Comparison of ENCODE assay signal across 19 cellular contexts in genomic region chr11:62266558-62266957, GRCh38. TPM values are rescaled to one million over a fixed set of nuclear protein-coding genes. Genes with fewer than 3 reads are reported as not detected.
DNase-seq lines count a peak whose midpoint lies in the region; ATAC-seq, FAIRE-seq and TF ChIP-seq lines count a peak whose summit lies in the region.
"Had no signal": no experiment of that assay in that cellular context is flagged by ENCODE, and none has a peak within 500 bp of the region (broad histone marks: within the 10 kb centered on the region; RNA-seq: fewer than 3 reads in every experiment).

No MANE protein-coding gene starts in this region.

- DNase-seq in activated naive CD4-positive, alpha-beta T cell treated with anti-CD3 and anti-CD28 coated beads for 36 hours: peak; percentile 34
- DNase-seq in activated naive CD4-positive, alpha-beta T cell treated with anti-CD3 and anti-CD28 coated beads, Interleukin-2, amount 10 ng/mL, durations not matched to agents 7 days and 5 days: no peak
- DNase-seq in RKO (ENCODE audit: low spot score) (peak; percentile 81), GM12891 (ENCODE audit: insufficient read length, low spot score) (no peak), GM10266 (ENCODE audit: extremely low spot score) (no peak)
- DNase-seq in stimulated activated naive CD8-positive, alpha-beta T cell treated with anti-CD3 and anti-CD28 coated beads, Interleukin-15, amount 100 ng/mL, for 72 hours: no peak
- DNase-seq: activated gamma-delta T cell; DMS79; effector memory CD8-positive, alpha-beta T cell; kidney; NCI-H2171; small intestine; tibial artery; WERI-Rb-1 had no signal

- H3K9me3 Mint-ChIP-seq in activated naive CD4-positive, alpha-beta T cell treated with anti-CD3 and anti-CD28 coated beads for 36 hours: no peaks in the 10 kb centered on the region
- no peaks in the 10 kb centered on the region for H3K9me3 Mint-ChIP-seq in activated naive CD4-positive, alpha-beta T cell treated with anti-CD3 and anti-CD28 coated beads, Interleukin-2, amount 10 ng/mL, durations not matched to agents 7 days and 5 days
- H3K9me3 Mint-ChIP-seq in stimulated activated naive CD8-positive, alpha-beta T cell treated with anti-CD3 and anti-CD28 coated beads, Interleukin-15, amount 100 ng/mL, for 72 hours: no peaks in the 10 kb centered on the region
- H3K9me3 Mint-ChIP-seq: effector memory CD8-positive, alpha-beta T cell had no signal

- no peak for TF ChIP-seq CTCF in GM10266 (IDR thresholded peaks at IDR 0.05; ENCODE audit: control insufficient read depth, insufficient read depth, low read depth, missing control alignments)

- peaks cover 17% of the 10 kb centered on the region for H3K4me1 Mint-ChIP-seq in activated naive CD4-positive, alpha-beta T cell treated with anti-CD3 and anti-CD28 coated beads for 36 hours (ENCODE audit: low read depth)
- no peaks in the 10 kb centered on the region for H3K4me1 Mint-ChIP-seq in activated naive CD4-positive, alpha-beta T cell treated with anti-CD3 and anti-CD28 coated beads, Interleukin-2, amount 10 ng/mL, durations not matched to agents 7 days and 5 days
- H3K4me1 Mint-ChIP-seq in stimulated activated naive CD8-positive, alpha-beta T cell treated with anti-CD3 and anti-CD28 coated beads, Interleukin-15, amount 100 ng/mL, for 72 hours: peaks cover 16% of the 10 kb centered on the region

- peaks cover 8% of the 10 kb centered on the region for H3K27me3 Mint-ChIP-seq in activated naive CD4-positive, alpha-beta T cell treated with anti-CD3 and anti-CD28 coated beads for 36 hours (ENCODE audit: low read depth)
- peaks cover 20% of the 10 kb centered on the region for H3K27me3 Mint-ChIP-seq in activated naive CD4-positive, alpha-beta T cell treated with anti-CD3 and anti-CD28 coated beads, Interleukin-2, amount 10 ng/mL, durations not matched to agents 7 days and 5 days
- peaks cover 19% of the 10 kb centered on the region for H3K27me3 Mint-ChIP-seq in stimulated activated naive CD8-positive, alpha-beta T cell treated with anti-CD3 and anti-CD28 coated beads, Interleukin-15, amount 100 ng/mL, for 72 hours

- no peaks in the 10 kb centered on the region for H3K36me3 Mint-ChIP-seq in activated naive CD4-positive, alpha-beta T cell treated with anti-CD3 and anti-CD28 coated beads for 36 hours (ENCODE audit: low read depth)
- no peaks in the 10 kb centered on the region for H3K36me3 Mint-ChIP-seq in activated naive CD4-positive, alpha-beta T cell treated with anti-CD3 and anti-CD28 coated beads, Interleukin-2, amount 10 ng/mL, durations not matched to agents 7 days and 5 days

- ATAC-seq in esophagus mucosa (peak; percentile 84), GM21381 (IDR thresholded peaks at IDR 0.05; ENCODE audit: unreplicated experiment) (no peak)
- peak; percentile 91 for ATAC-seq in stimulated activated naive CD8-positive, alpha-beta T cell treated with anti-CD3 and anti-CD28 coated beads, Interleukin-15, amount 100 ng/mL, for 72 hours
- ATAC-seq: effector memory CD8-positive, alpha-beta T cell; GM12878 had no signal

- TF ChIP-seq POLR2A in GM12891 (IDR thresholded peaks at IDR 0.05; ENCODE audit: low read depth, low read length): no peak

- no peak overlapping the region for H3K4me3 Mint-ChIP-seq in activated naive CD4-positive, alpha-beta T cell treated with anti-CD3 and anti-CD28 coated beads for 36 hours
- no peak overlapping the region for H3K4me3 Mint-ChIP-seq in activated naive CD4-positive, alpha-beta T cell treated with anti-CD3 and anti-CD28 coated beads, Interleukin-2, amount 10 ng/mL, durations not matched to agents 7 days and 5 days
- no peak overlapping the region for H3K4me3 Mint-ChIP-seq in stimulated activated naive CD8-positive, alpha-beta T cell treated with anti-CD3 and anti-CD28 coated beads, Interleukin-15, amount 100 ng/mL, for 72 hours
- H3K4me3 Mint-ChIP-seq: effector memory CD8-positive, alpha-beta T cell had no signal

- FAIRE-seq in GM12891 (lab: Jason Lieb, UNC): no peak
- FAIRE-seq: GM12878, kidney, small intestine had no signal

- CTCF ChIA-PET in activated naive CD4-positive, alpha-beta T cell treated with anti-CD3 and anti-CD28 coated beads for 36 hours (lab: Charles Lee): interaction anchor here (1.6 kb wide), 1 partner anchor 95 kb away, joined by 3 read pairs; no protein-coding TSS in a partner anchor
- CTCF ChIA-PET in activated naive CD4-positive, alpha-beta T cell treated with anti-CD3 and anti-CD28 coated beads, Interleukin-2, amount 10 ng/mL, durations not matched to agents 7 days and 5 days (lab: Charles Lee): no interaction called here

- H3K27ac Mint-ChIP-seq in activated naive CD4-positive, alpha-beta T cell treated with anti-CD3 and anti-CD28 coated beads for 36 hours: no peak overlapping the region
- no peak overlapping the region for H3K27ac Mint-ChIP-seq in activated naive CD4-positive, alpha-beta T cell treated with anti-CD3 and anti-CD28 coated beads, Interleukin-2, amount 10 ng/mL, durations not matched to agents 7 days and 5 days
- H3K27ac Mint-ChIP-seq in stimulated activated naive CD8-positive, alpha-beta T cell treated with anti-CD3 and anti-CD28 coated beads, Interleukin-15, amount 100 ng/mL, for 72 hours: peak overlapping the region in 1 of 2 donors; percentile 26
- H3K27ac Mint-ChIP-seq: effector memory CD8-positive, alpha-beta T cell had no signal

- intact Hi-C loops in activated naive CD4-positive, alpha-beta T cell treated with anti-CD3 and anti-CD28 coated beads for 36 hours (cut with micrococcal nuclease): no loop called here

TF ChIP-seq in GM12891, 5 proteins besides CTCF, POLR2A, EP300 and RAD21:
- TF ChIP-seq PAX5 (IDR thresholded peaks at IDR 0.05; ENCODE audit: insufficient read depth, low read length, severe bottlenecking) (no peak), SPI1 (IDR thresholded peaks at IDR 0.05; ENCODE audit: low read depth, low read length) (no peak), TAF1 (IDR thresholded peaks at IDR 0.05; ENCODE audit: low read depth, low read length) (no peak), POU2F2 (IDR thresholded peaks at IDR 0.05; ENCODE audit: low read depth, low read length) (no peak), POLR2AphosphoS5 (IDR thresholded peaks at IDR 0.05; ENCODE audit: low read depth, low read length) (no peak)

RNA-seq across cellular contexts. Expression of gene SCGB2A2, which starts 3.4 kb away (rescaled TPM):
- total RNA-seq in activated naive CD4-positive, alpha-beta T cell treated with anti-CD3 and anti-CD28 coated beads for 36 hours: not detected
- total RNA-seq in esophagus mucosa: not detected
- polyA plus RNA-seq in GM12891 (2012; ENCODE audit: low read depth, missing spikeins): not detected
- total RNA-seq: GM12878, kidney, osteocyte had no signal
- polyA plus RNA-seq: BJ, GM12878, small intestine had no signal

RNA-seq across cellular contexts. Expression of gene SCGB1D2, which starts 24.5 kb away (rescaled TPM):
- not detected for total RNA-seq in activated naive CD4-positive, alpha-beta T cell treated with anti-CD3 and anti-CD28 coated beads for 36 hours
- total RNA-seq in esophagus mucosa: 0.56 TPM
- not detected for polyA plus RNA-seq in GM12891 (2012; ENCODE audit: low read depth, missing spikeins)
- total RNA-seq: GM12878, osteocyte had no signal
- polyA plus RNA-seq: BJ had no signal

RNA-seq across cellular contexts. Expression of gene SCGB1D4, which starts 32.3 kb away (rescaled TPM):
- total RNA-seq in activated naive CD4-positive, alpha-beta T cell treated with anti-CD3 and anti-CD28 coated beads for 36 hours: not detected
- not detected for total RNA-seq in esophagus mucosa
- not detected for polyA plus RNA-seq in GM12891 (2012; ENCODE audit: low read depth, missing spikeins)
- total RNA-seq: GM12878, kidney, osteocyte had no signal
- polyA plus RNA-seq: BJ, GM12878, small intestine had no signal

RNA-seq across cellular contexts. Expression of gene SCGB2A1, which starts 58.1 kb away (rescaled TPM):
- not detected for total RNA-seq in activated naive CD4-positive, alpha-beta T cell treated with anti-CD3 and anti-CD28 coated beads for 36 hours
- not detected for total RNA-seq in esophagus mucosa
- polyA plus RNA-seq in GM12891 (2012; ENCODE audit: low read depth, missing spikeins): not detected
- total RNA-seq: GM12878, osteocyte had no signal
- polyA plus RNA-seq: BJ, GM12878 had no signal

Comparison
In these comparisons a context has a peak if more than half of its experiments do, and no peak if none do; other contexts are left out.
1. DNase-seq: peak in activated naive CD4-positive, alpha-beta T cell treated with anti-CD3 and anti-CD28 coated beads for 36 hours (single experiment) and RKO (single experiment); none in activated naive CD4-positive, alpha-beta T cell treated with anti-CD3 and anti-CD28 coated beads, Interleukin-2, amount 10 ng/mL, durations not matched to agents 7 days and 5 days (single experiment), stimulated activated naive CD8-positive, alpha-beta T cell treated with anti-CD3 and anti-CD28 coated beads, Interleukin-15, amount 100 ng/mL, for 72 hours (0 of 2), GM12891 (single experiment) and GM10266 (single experiment).